2 cellular contexts compared by ENCODE assay signal in the genomic region with DNA sequence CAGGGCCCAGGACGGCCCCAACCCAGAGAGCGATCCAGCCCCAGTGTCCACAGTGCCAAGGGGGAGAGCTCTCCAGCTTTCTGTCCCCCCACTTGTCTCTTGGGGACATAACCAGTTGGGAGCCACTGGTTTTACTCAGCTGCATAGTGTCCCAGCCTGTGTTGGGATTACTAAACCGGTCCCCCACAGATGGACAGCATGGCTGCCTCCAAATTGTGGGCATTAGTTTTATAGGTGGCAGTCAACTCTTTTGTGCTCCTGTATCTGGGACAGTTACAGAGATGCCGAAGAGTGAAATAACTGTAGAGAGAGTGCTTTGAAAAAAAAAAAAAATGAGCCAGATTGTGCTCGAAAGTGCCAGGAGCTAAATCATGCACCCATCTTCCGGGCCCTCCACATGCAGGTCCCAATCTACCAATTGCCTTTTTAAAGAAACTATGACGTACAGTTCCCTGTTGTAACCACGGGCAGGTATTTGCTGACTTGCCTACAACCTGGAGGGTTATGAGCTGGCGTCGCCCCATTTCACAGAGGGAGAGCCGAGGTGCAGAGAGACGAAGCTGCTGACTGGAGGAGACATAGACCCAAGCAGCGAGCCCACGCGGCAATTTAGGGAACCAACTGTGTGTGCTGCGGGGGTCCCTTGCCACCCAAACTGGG.
TF ChIP-seq lines count a peak whose summit lies in the region.

No MANE protein-coding gene starts in this region.

TF ChIP-seq in HEK293, 187 proteins besides CTCF, POLR2A, EP300 and RAD21:
- TF ChIP-seq ZBTB21 (tag by site-specific recombination; IDR thresholded peaks at IDR 0.05) (no peak), ZEB2 (tag by site-specific recombination; IDR thresholded peaks at IDR 0.05) (no peak), WT1 (tag by site-specific recombination; IDR thresholded peaks at IDR 0.05) (no peak), ZNF10 (tag by site-specific recombination; IDR thresholded peaks at IDR 0.05) (no peak), ZBTB7A (tag by site-specific recombination; IDR thresholded peaks at IDR 0.05; ENCODE audit: low read depth) (no peak), ZBTB8A (tag by site-specific recombination; IDR thresholded peaks at IDR 0.05) (no peak), ZNF549 (tag by site-specific recombination; IDR thresholded peaks at IDR 0.05) (no peak), GLIS2 (tag by site-specific recombination; IDR thresholded peaks at IDR 0.05) (0 out of 2 replicates have a peak, but pooled peaks have one; percentile 3), MZF1 (tag by site-specific recombination; IDR thresholded peaks at IDR 0.05; ENCODE audit: borderline replicate concordance) (peak; percentile 91; the same call in 1 of the 2 replicates), GLI2 (tag by site-specific recombination; IDR thresholded peaks at IDR 0.05; ENCODE audit: borderline replicate concordance, low read depth) (no peak), ZSCAN30 (tag by site-specific recombination; IDR thresholded peaks at IDR 0.05) (no peak), ZNF747 (tag by site-specific recombination; IDR thresholded peaks at IDR 0.05) (no peak), ZNF324 (tag by site-specific recombination; IDR thresholded peaks at IDR 0.05) (no peak), ZNF529 (tag by site-specific recombination; IDR thresholded peaks at IDR 0.05; ENCODE audit: insufficient replicate concordance) (no peak), ZNF202 (tag by site-specific recombination; IDR thresholded peaks at IDR 0.05; ENCODE audit: borderline replicate concordance) (no peak)
- TF ChIP-seq, protein P1, sequence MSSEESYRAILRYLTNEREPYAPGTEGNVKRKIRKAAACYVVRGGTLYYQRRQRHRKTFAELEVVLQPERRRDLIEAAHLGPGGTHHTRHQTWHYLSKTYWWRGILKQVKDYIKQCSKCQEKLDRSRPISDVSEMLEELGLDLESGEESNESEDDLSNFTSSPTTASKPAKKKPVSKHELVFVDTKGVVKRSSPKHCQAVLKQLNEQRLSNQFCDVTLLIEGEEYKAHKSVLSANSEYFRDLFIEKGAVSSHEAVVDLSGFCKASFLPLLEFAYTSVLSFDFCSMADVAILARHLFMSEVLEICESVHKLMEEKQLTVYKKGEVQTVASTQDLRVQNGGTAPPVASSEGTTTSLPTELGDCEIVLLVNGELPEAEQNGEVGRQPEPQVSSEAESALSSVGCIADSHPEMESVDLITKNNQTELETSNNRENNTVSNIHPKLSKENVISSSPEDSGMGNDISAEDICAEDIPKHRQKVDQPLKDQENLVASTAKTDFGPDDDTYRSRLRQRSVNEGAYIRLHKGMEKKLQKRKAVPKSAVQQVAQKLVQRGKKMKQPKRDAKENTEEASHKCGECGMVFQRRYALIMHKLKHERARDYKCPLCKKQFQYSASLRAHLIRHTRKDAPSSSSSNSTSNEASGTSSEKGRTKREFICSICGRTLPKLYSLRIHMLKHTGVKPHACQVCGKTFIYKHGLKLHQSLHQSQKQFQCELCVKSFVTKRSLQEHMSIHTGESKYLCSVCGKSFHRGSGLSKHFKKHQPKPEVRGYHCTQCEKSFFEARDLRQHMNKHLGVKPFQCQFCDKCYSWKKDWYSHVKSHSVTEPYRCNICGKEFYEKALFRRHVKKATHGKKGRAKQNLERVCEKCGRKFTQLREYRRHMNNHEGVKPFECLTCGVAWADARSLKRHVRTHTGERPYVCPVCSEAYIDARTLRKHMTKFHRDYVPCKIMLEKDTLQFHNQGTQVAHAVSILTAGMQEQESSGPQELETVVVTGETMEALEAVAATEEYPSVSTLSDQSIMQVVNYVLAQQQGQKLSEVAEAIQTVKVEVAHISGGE (tag by site-specific recombination; conservative IDR thresholded peaks at IDR 0.05; ENCODE audit: low read depth): no peak
- TF ChIP-seq, protein P2, sequence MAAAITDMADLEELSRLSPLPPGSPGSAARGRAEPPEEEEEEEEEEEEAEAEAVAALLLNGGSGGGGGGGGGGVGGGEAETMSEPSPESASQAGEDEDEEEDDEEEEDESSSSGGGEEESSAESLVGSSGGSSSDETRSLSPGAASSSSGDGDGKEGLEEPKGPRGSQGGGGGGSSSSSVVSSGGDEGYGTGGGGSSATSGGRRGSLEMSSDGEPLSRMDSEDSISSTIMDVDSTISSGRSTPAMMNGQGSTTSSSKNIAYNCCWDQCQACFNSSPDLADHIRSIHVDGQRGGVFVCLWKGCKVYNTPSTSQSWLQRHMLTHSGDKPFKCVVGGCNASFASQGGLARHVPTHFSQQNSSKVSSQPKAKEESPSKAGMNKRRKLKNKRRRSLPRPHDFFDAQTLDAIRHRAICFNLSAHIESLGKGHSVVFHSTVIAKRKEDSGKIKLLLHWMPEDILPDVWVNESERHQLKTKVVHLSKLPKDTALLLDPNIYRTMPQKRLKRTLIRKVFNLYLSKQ (tag by site-specific recombination; IDR thresholded peaks at IDR 0.05; ENCODE audit: borderline replicate concordance): no peak

TF ChIP-seq in K562, 482 proteins besides CTCF, POLR2A, EP300 and RAD21:
- TF ChIP-seq RBBP5 (IDR thresholded peaks at IDR 0.05; ENCODE audit: borderline replicate concordance, insufficient read depth, low read length, poor library complexity, severe bottlenecking) (peak; percentile 6), KLF13 (tag; IDR thresholded peaks at IDR 0.05; ENCODE audit: borderline replicate concordance, low read depth) (no peak), SRSF3 (IDR thresholded peaks at IDR 0.05; ENCODE audit: insufficient read depth, low read length) (no peak), SUPT5H (IDR thresholded peaks at IDR 0.05) (no peak), CHD1 (IDR thresholded peaks at IDR 0.05; ENCODE audit: low read length) (no peak), YBX1 (IDR thresholded peaks at IDR 0.05) (no peak), SIRT6 (IDR thresholded peaks at IDR 0.05; ENCODE audit: low read depth, low read length) (no peak), ZNF316 (IDR thresholded peaks at IDR 0.05) (peak; percentile 52; the same call in 1 of the 2 replicates), ZNF263 (CRISPR knock-in tag; IDR thresholded peaks at IDR 0.05; ENCODE audit: borderline replicate concordance) (0 out of 2 replicates have a peak, but pooled peaks have one; percentile 26), PTBP1 (IDR thresholded peaks at IDR 0.05; ENCODE audit: low read depth, low read length) (no peak)
- TF ChIP-seq, protein P3, sequence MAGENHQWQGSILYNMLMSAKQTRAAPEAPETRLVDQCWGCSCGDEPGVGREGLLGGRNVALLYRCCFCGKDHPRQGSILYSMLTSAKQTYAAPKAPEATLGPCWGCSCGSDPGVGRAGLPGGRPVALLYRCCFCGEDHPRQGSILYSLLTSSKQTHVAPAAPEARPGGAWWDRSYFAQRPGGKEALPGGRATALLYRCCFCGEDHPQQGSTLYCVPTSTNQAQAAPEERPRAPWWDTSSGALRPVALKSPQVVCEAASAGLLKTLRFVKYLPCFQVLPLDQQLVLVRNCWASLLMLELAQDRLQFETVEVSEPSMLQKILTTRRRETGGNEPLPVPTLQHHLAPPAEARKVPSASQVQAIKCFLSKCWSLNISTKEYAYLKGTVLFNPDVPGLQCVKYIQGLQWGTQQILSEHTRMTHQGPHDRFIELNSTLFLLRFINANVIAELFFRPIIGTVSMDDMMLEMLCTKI (IDR thresholded peaks at IDR 0.05; ENCODE audit: partially characterized antibody): no peak
